ENCODE assay signal across 27 cellular contexts in the genomic region with DNA sequence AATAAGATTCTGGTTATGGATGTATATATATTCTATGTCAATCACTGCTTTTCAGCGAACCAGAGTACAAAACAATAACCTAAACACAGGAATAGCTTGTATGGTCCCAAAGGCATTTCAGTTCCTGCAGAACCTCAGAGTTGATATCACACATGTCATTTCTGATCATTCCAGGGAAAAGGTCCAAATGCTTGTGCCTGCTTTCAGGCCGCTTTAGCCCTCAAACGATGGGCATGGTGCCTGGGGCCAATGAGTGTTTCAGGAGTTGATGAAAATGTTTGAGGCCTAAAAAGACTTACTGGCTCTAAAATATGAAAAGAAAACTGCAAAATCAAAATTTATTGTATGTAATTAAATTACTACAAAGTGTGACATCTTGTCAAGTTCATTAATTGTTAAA. TPM values are rescaled to one million over a fixed set of nuclear protein-coding genes. Genes with fewer than 3 reads are reported as not detected.
DNase-seq lines count a peak whose midpoint lies in the region; ATAC-seq and TF ChIP-seq lines count a peak whose summit lies in the region.
"Had no signal": no experiment of that assay in that cellular context is flagged by ENCODE, and none has a peak within 500 bp of the region (broad histone marks: within the 10 kb centered on the region; RNA-seq: fewer than 3 reads in every experiment).

No MANE protein-coding gene starts in this region.

- H3K9me2 ChIP-seq in PC-3 (replicated peaks; ENCODE audit: low read length): no peaks in the 10 kb centered on the region

- H3F3A ChIP-seq in PC-3 (ENCODE audit: low read length, unreplicated experiment): no peaks in the 10 kb centered on the region

- H3K27me3 ChIP-seq in muscle layer of colon (ENCODE audit: control insufficient read depth in 1 of 2, insufficient read depth in 2 of 2, low read length in 2 of 2) (no peaks in the 10 kb centered on the region), subcutaneous abdominal adipose tissue (ENCODE audit: control insufficient read depth in 5 of 5, insufficient read depth in 4 of 5, low read length in 5 of 5) (no peaks in the 10 kb centered on the region), SJCRH30 (no peaks in the 10 kb centered on the region), PC-3 (ENCODE audit: low read length) (no peaks in the 10 kb centered on the region)
- H3K27me3 ChIP-seq: BE2C, MG63 had no signal

- no peak overlapping the region for H3K4me2 ChIP-seq in PC-3 (ENCODE audit: low read length)

- no peak overlapping the region for H2AFZ ChIP-seq in PC-3 (ENCODE audit: low read length)

- H3K36me3 ChIP-seq in muscle layer of colon (ENCODE audit: insufficient read depth, low read length) (peaks cover 25% of the 10 kb centered on the region), subcutaneous abdominal adipose tissue (ENCODE audit: control insufficient read depth in 5 of 5, insufficient read depth in 5 of 5, low read length in 5 of 5) (peaks cover 4 to 88% (median 63%) of the 10 kb centered on the region in 5 donors), SJCRH30 (peaks cover 5% of the 10 kb centered on the region; the same call in 1 of the 2 replicates), PC-3 (ENCODE audit: low read depth, low read length) (no peaks in the 10 kb centered on the region)
- H3K36me3 ChIP-seq: BE2C, MG63 had no signal

- H3K27ac ChIP-seq in muscle layer of colon (ENCODE audit: low read depth, low read length): peak overlapping the region; percentile 6
- H3K27ac ChIP-seq in subcutaneous abdominal adipose tissue (ENCODE audit: low read depth, low read length): peak overlapping the region; percentile 72
- H3K27ac ChIP-seq in SJCRH30: no peak overlapping the region
- no peak overlapping the region for H3K27ac ChIP-seq in PC-3 (ENCODE audit: low read length)
- H3K27ac ChIP-seq: 22Rv1, RWPE1 had no signal

- POLR2A ChIA-PET in PC-3 (lab: Charles Lee; ENCODE audit: unreplicated experiment): no interaction called here

- peak; percentile 61 for ATAC-seq in Right ventricle myocardium superior (ENCODE audit: poor library complexity)
- no peak for ATAC-seq in Right ventricle myocardium inferior
- ATAC-seq in PC-3: no peak
- no peak for ATAC-seq in HG03097 (IDR thresholded peaks at IDR 0.05; ENCODE audit: low FRiP score, unreplicated experiment)
- ATAC-seq: Panc1 had no signal

- H3K4me1 ChIP-seq in muscle layer of colon (ENCODE audit: insufficient read depth, low read length) (peaks cover 57% of the 10 kb centered on the region), subcutaneous abdominal adipose tissue (ENCODE audit: control insufficient read depth in 5 of 5, insufficient read depth in 5 of 5, low read length in 5 of 5) (peaks cover 14 to 58% (median 52%) of the 10 kb centered on the region in 5 donors), SJCRH30 (no peaks in the 10 kb centered on the region), PC-3 (ENCODE audit: insufficient read depth, low read length) (no peaks in the 10 kb centered on the region)

- no peaks in the 10 kb centered on the region for H3K79me2 ChIP-seq in PC-3 (ENCODE audit: low read length)

- no peaks in the 10 kb centered on the region for H4K20me1 ChIP-seq in PC-3 (ENCODE audit: low read length)

- intact Hi-C loops in Right ventricle myocardium superior (cut with DNase I) (no loop called here), Right ventricle myocardium inferior (cut with DNase I) (no loop called here), PC-3 (cut with micrococcal nuclease) (no loop called here)

- H3K9me3 ChIP-seq in muscle layer of colon (ENCODE audit: low read length): no peaks in the 10 kb centered on the region
- no peaks in the 10 kb centered on the region for H3K9me3 ChIP-seq in subcutaneous abdominal adipose tissue (ENCODE audit: control insufficient read depth in 5 of 5, low read length in 5 of 5)
- no peaks in the 10 kb centered on the region for H3K9me3 ChIP-seq in SJCRH30 (replicated peaks)
- H3K9me3 ChIP-seq in PC-3 (ENCODE audit: low read length): no peaks in the 10 kb centered on the region
- H3K9me3 ChIP-seq: BE2C, MG63 had no signal

- DNase-seq in Right ventricle myocardium superior (no peak), Right ventricle myocardium inferior (ENCODE audit: missing footprints) (no peak), SJCRH30 (no peak), PC-3 (no peak)
- DNase-seq: ACHN; BE2C; CD8-positive, alpha-beta memory T cell; DMS 273 treated with DMSO at 0.1 percent for 48 hours; DMS79 treated with DMSO at 0.1 percent for 48 hours; GF-D8; HCEC 1CT; IMR-90; KG1; MG63; NCI-H1417; NCI-H1694; NCI-H2029 treated with DMSO at 0.1 percent for 48 hours; NCI-H2227 treated with DMSO at 0.1 percent for 48 hours; NCI-H510A; NCI-H69; SIG-M5 had no signal

- no peak for TF ChIP-seq CTCF in PC-3 (conservative IDR thresholded peaks at IDR 0.05; ENCODE audit: low read depth, low read length)

- H3K4me3 ChIP-seq in muscle layer of colon (ENCODE audit: low read depth in 1 of 2, low read length in 2 of 2) (no peak overlapping the region), subcutaneous abdominal adipose tissue (ENCODE audit: low read depth in 1 of 5, low read length in 5 of 5) (no peak overlapping the region), SJCRH30 (no peak overlapping the region), PC-3 (ENCODE audit: low read length) (no peak overlapping the region)
- H3K4me3 ChIP-seq: MG63 had no signal

- no TSS peak for BruUV-seq in PC-3 (replicated peaks; lab: Mats Ljungman, UMichigan)

- CTCF ChIA-PET in PC-3 (lab: Charles Lee): no interaction called here

- H3K9ac ChIP-seq in muscle layer of colon (ENCODE audit: low read length) (no peak overlapping the region), subcutaneous abdominal adipose tissue (ENCODE audit: low read length in 5 of 5) (peak overlapping the region in 2 of 5 donors; percentile 10 to 41), PC-3 (ENCODE audit: low read length) (no peak overlapping the region)

RNA-seq across cellular contexts. Expression of a gene that starts 22.8 kb away (rescaled TPM):
- total RNA-seq in Right ventricle myocardium superior (32.6 TPM), Right ventricle myocardium inferior (37.1 TPM), PC-3 (2014; rRNA removed) (0.07 and 0.75 TPM in 2 replicates)
- total RNA-seq in SJCRH30 (2014; rRNA removed; shearing (Covaris generic)): 21.1 and 21.3 TPM in 2 replicates
- total RNA-seq: CD8-positive, alpha-beta memory T cell had no signal

Comparison
In these comparisons a context has a peak if more than half of its experiments do, and no peak if none do; other contexts are left out.
1. H3K27ac ChIP-seq: peak in muscle layer of colon (single experiment) and subcutaneous abdominal adipose tissue (single experiment); none in SJCRH30 (single experiment) and PC-3 (single experiment).
2. RNA of a gene that starts 22.8 kb away (total RNA-seq): 37.1 TPM in Right ventricle myocardium inferior (single experiment), 32.6 TPM in Right ventricle myocardium superior (single experiment) and 21.1 to 21.3 TPM in SJCRH30; 0.07 to 0.75 TPM in PC-3; every median in the first group is over 10 times any median in the second.